ENCODE assay signal across 9 cellular contexts in the genomic region with DNA sequence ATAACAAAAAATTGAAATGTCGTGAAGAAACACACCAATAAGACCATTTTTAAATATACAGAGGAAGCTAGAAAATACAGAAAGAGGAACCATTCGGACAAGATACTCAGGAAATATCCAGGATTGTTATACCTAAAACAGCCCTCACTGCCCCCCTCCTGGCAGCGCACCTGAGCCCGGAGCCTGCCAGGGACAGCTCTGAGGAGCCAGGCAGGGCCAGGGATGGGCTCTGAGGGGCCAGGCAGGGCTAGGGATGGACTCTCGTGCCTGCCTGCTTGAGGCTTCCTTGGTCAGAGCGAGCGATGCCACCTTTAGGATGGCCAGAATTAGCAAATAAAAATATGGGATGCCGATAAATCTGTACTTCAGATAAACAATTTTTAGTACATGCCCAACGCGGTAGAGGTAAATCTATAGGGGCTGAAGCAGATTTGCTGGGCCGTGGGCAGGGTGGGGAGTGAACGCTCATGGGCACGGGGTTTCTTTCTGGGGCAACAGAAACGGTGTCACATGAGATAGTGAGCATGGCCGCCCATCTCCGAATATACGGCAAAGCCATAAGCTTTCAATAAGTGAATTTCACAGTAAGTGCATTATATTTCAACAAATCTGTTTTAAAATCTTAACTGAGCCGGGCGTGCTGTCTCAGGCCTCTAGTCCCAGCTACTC. TPM values are rescaled to one million over a fixed set of nuclear protein-coding genes. Genes with fewer than 3 reads are reported as not detected.
DNase-seq lines count a peak whose midpoint lies in the region; ATAC-seq, FAIRE-seq and TF ChIP-seq lines count a peak whose summit lies in the region.
"Had no signal": no experiment of that assay in that cellular context is flagged by ENCODE, and none has a peak within 500 bp of the region (broad histone marks: within the 10 kb centered on the region; RNA-seq: fewer than 3 reads in every experiment).

No MANE protein-coding gene starts in this region.

- peaks cover 30% of the 10 kb centered on the region for H3K4me1 Mint-ChIP-seq in activated CD8-positive, alpha-beta T cell treated with anti-CD3 and anti-CD28 coated beads for 36 hours (ENCODE audit: low read depth)

- H3K36me3 ChIP-seq in SK-N-SH (replicated peaks in 1 of 2; ENCODE audit: control insufficient read depth in 1 of 2, insufficient read depth in 2 of 2, low read length in 1 of 2) (no peaks in the 10 kb centered on the region), iPS-18a (ENCODE audit: control insufficient read depth, low read depth, low read length) (no peaks in the 10 kb centered on the region)

- TF ChIP-seq CTCF in SK-N-SH (IDR thresholded peaks at IDR 0.05), result no peak
- no peak for TF ChIP-seq CTCF in activated CD8-positive, alpha-beta T cell treated with anti-CD3 and anti-CD28 coated beads for 36 hours (IDR thresholded peaks at IDR 0.05)

- H3K36me3 Mint-ChIP-seq in activated CD8-positive, alpha-beta T cell treated with anti-CD3 and anti-CD28 coated beads for 36 hours (ENCODE audit: low read depth), result peaks cover 7% of the 10 kb centered on the region

- intact Hi-C loops in activated CD8-positive, alpha-beta T cell treated with anti-CD3 and anti-CD28 coated beads for 36 hours (cut with micrococcal nuclease), result no loop called here

- CTCF ChIA-PET in SK-N-SH (lab: Yijun Ruan, JAX), result interaction anchor here (0.9 to 2.2 kb wide), 8 partner anchors 8 to 57 kb away, joined by 3 to 9 read pairs (median 4); partner anchors contain the start of gene CSNK1D
- CTCF ChIA-PET in activated CD8-positive, alpha-beta T cell treated with anti-CD3 and anti-CD28 coated beads for 36 hours (lab: Charles Lee), result interaction anchor here (1.1 to 1.6 kb wide), 6 partner anchors 24 to 261 kb away, joined by 3 to 5 read pairs (median 4); no protein-coding TSS in a partner anchor

- DNase-seq in SK-N-SH (no peak), substantia nigra (lab: John Stamatoyannopoulos, UW) (no peak), HTR-8/SVneo (ENCODE audit: insufficient read length, low spot score) (no peak), EL (no peak)
- no peak for DNase-seq in activated CD8-positive, alpha-beta T cell treated with anti-CD3 and anti-CD28 coated beads for 36 hours
- DNase-seq in activated CD8-positive, alpha-beta memory T cell treated with anti-CD3 and anti-CD28 coated beads for 24 hours, result no peak

- H3K4me2 ChIP-seq in SK-N-SH, result peak overlapping the region; percentile 98

- TF ChIP-seq RAD21 in SK-N-SH (IDR thresholded peaks at IDR 0.05; ENCODE audit: low read length), result no peak

- peak overlapping the region; percentile 79 for H3K27ac Mint-ChIP-seq in activated CD8-positive, alpha-beta T cell treated with anti-CD3 and anti-CD28 coated beads for 36 hours

- peak overlapping the region; percentile 71 for H3K4me3 Mint-ChIP-seq in activated CD8-positive, alpha-beta T cell treated with anti-CD3 and anti-CD28 coated beads for 36 hours

- H3K9me2 ChIP-seq in SK-N-SH, result no peaks in the 10 kb centered on the region

- no peak for ATAC-seq in SK-N-SH treated with all-trans-retinoic acid at 6 μM for 48 hours
- ATAC-seq in activated CD8-positive, alpha-beta T cell treated with anti-CD3 and anti-CD28 coated beads for 36 hours, result no peak

- FAIRE-seq in HTR-8/SVneo (lab: Jason Lieb, UNC), result no peak
- FAIRE-seq: A204.1 had no signal

- POLR2A ChIA-PET in SK-N-SH (lab: Yijun Ruan, JAX), result interaction anchor here (0.9 to 3.2 kb wide), 7 partner anchors 8 to 50 kb away, joined by 3 to 48 read pairs (median 7); partner anchors contain the start of gene CSNK1D
- POLR2A ChIA-PET in activated CD8-positive, alpha-beta T cell treated with anti-CD3 and anti-CD28 coated beads for 36 hours (lab: Charles Lee), result interaction anchor here (0.6 to 2.2 kb wide), 22 partner anchors 9 to 165 kb away, joined by 3 to 12 read pairs (median 4); partner anchors contain the start of genes CD7, CSNK1D and SLC16A3

- H3K4me1 ChIP-seq in SK-N-SH (ENCODE audit: control insufficient read depth in 1 of 2, insufficient read depth in 2 of 2, low read depth in 1 of 2, low read length in 1 of 2) (peaks cover 15% of the 10 kb centered on the region in 2 experiments; a peak in 2 of 4 replicates), iPS-18a (ENCODE audit: control insufficient read depth, low read depth, low read length) (no peaks in the 10 kb centered on the region)

- H3K9me3 Mint-ChIP-seq in activated CD8-positive, alpha-beta T cell treated with anti-CD3 and anti-CD28 coated beads for 36 hours, result no peaks in the 10 kb centered on the region

- H3K4me3 ChIP-seq in SK-N-SH (ENCODE audit: low read depth in 2 of 2, low read length in 1 of 2) (peak overlapping the region; percentile 75 to 95), iPS-18a (ENCODE audit: low read length) (peak overlapping the region; percentile 75)

- peaks cover 37% of the 10 kb centered on the region for H3F3A ChIP-seq in SK-N-SH (replicated peaks; ENCODE audit: insufficient read depth)

- peaks cover 5% of the 10 kb centered on the region for H3K79me2 ChIP-seq in SK-N-SH (ENCODE audit: insufficient read depth)

- H3K9me3 ChIP-seq in SK-N-SH, result no peaks in the 10 kb centered on the region
- H3K9me3 ChIP-seq in iPS-18a (ENCODE audit: control insufficient read depth, low read depth, low read length), result no peaks in the 10 kb centered on the region

- H3K27me3 Mint-ChIP-seq in activated CD8-positive, alpha-beta T cell treated with anti-CD3 and anti-CD28 coated beads for 36 hours, result no peaks in the 10 kb centered on the region

- H3K9ac ChIP-seq in SK-N-SH, result peak overlapping the region; percentile 91
- peak overlapping the region; percentile 63 for H3K9ac ChIP-seq in iPS-18a (ENCODE audit: low read length)

- H3K27ac ChIP-seq in SK-N-SH (ENCODE audit: low read depth in 2 of 2, low read length in 1 of 2), result peak overlapping the region in 1 of 2 experiments; percentile 95; a peak in 2 of 4 replicates
- no peak overlapping the region for H3K27ac ChIP-seq in iPS-18a (ENCODE audit: low read length)
- H3K27ac ChIP-seq in substantia nigra (ENCODE audit: low read depth, low read length, poor library complexity, severe bottlenecking), result peak overlapping the region; percentile 99

- TF ChIP-seq EP300 in SK-N-SH (IDR thresholded peaks at IDR 0.05; ENCODE audit: borderline replicate concordance in 1 of 2, low read depth in 1 of 2, low read length in 1 of 2), result no peak

- H3K27me3 ChIP-seq in SK-N-SH (ENCODE audit: insufficient read depth), result no peaks in the 10 kb centered on the region
- H3K27me3 ChIP-seq in iPS-18a (ENCODE audit: control insufficient read depth, insufficient read depth, low read length), result peaks cover 19% of the 10 kb centered on the region

- H2AFZ ChIP-seq in SK-N-SH (ENCODE audit: low read depth), result peak overlapping the region; percentile 79; the same call in 1 of the 2 replicates

- WGBS in SK-N-SH (ENCODE audit: low lambda C conversion rate), result 72% methylated on average over 19 of the region's 19 CpGs

- no peaks in the 10 kb centered on the region for H4K20me1 ChIP-seq in SK-N-SH (ENCODE audit: insufficient read depth)

TF ChIP-seq in SK-N-SH, 30 proteins besides CTCF, POLR2A, EP300 and RAD21:
- TF ChIP-seq USF1 (IDR thresholded peaks at IDR 0.05; ENCODE audit: borderline replicate concordance, low read depth) (no peak), YY1 (IDR thresholded peaks at IDR 0.05; ENCODE audit: low read depth) (0 out of 2 replicates have a peak, but pooled peaks have one; percentile 4)

TF ChIP-seq in SK-N-SH treated with all-trans-retinoic acid at 6 μM for 48 hours, 23 proteins besides CTCF, POLR2A, EP300 and RAD21 (continues in another document):
- no peak for TF ChIP-seq ZNF70 (CRISPR knock-in tag; IDR thresholded peaks at IDR 0.05)
- no peak for TF ChIP-seq TCF4 (CRISPR knock-in tag; IDR thresholded peaks at IDR 0.05; ENCODE audit: borderline replicate concordance)
- no peak for TF ChIP-seq OSR1 (CRISPR knock-in tag; IDR thresholded peaks at IDR 0.05)
- no peak for TF ChIP-seq POU6F1 (CRISPR knock-in tag; IDR thresholded peaks at IDR 0.05; ENCODE audit: borderline replicate concordance, low read depth)
- TF ChIP-seq, protein P1, sequence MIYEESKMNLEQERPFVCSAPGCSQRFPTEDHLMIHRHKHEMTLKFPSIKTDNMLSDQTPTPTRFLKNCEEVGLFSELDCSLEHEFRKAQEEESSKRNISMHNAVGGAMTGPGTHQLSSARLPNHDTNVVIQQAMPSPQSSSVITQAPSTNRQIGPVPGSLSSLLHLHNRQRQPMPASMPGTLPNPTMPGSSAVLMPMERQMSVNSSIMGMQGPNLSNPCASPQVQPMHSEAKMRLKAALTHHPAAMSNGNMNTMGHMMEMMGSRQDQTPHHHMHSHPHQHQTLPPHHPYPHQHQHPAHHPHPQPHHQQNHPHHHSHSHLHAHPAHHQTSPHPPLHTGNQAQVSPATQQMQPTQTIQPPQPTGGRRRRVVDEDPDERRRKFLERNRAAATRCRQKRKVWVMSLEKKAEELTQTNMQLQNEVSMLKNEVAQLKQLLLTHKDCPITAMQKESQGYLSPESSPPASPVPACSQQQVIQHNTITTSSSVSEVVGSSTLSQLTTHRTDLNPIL (CRISPR knock-in tag; IDR thresholded peaks at IDR 0.05; ENCODE audit: low read depth), result no peak
- TF ChIP-seq ZFP3 (CRISPR knock-in tag; IDR thresholded peaks at IDR 0.05), result no peak

RNA-seq across cellular contexts. Expression of gene CSNK1D, which starts 18.2 kb away (rescaled TPM):
- polyA plus RNA-seq in SK-N-SH (2012; rRNA removed), result 133 and 216 TPM in 2 replicates
- 121 and 170 TPM in 2 replicates for polyA plus RNA-seq in SK-N-SH (2012; cell fraction: cytosol; rRNA removed)
- polyA plus RNA-seq in SK-N-SH (2012; cell fraction: nucleus; rRNA removed), result 670 and 707 TPM in 2 replicates
- 10 to 100 TPM; 90.6 to 97.0 TPM for total RNA-seq in activated CD8-positive, alpha-beta T cell treated with anti-CD3 and anti-CD28 coated beads for 36 hours

RNA-seq across cellular contexts. Expression of gene CD7, which starts 25.7 kb away (rescaled TPM):
- polyA plus RNA-seq in SK-N-SH (2012; rRNA removed), result 0.07 TPM in 1 of 2 replicates, not detected in the other
- 0.16 TPM in 1 of 2 replicates, not detected in the other for polyA plus RNA-seq in SK-N-SH (2012; cell fraction: cytosol; rRNA removed)
- not detected in 2 replicates for polyA plus RNA-seq in SK-N-SH (2012; cell fraction: nucleus; rRNA removed)
- 100 to 1,000 TPM; 289 to 292 TPM for total RNA-seq in activated CD8-positive, alpha-beta T cell treated with anti-CD3 and anti-CD28 coated beads for 36 hours

RNA-seq across cellular contexts. Expression of gene SECTM1, which starts 41.9 kb away (rescaled TPM):
- polyA plus RNA-seq in SK-N-SH (2012; rRNA removed), result 2.1 and 3.8 TPM in 2 replicates
- polyA plus RNA-seq in SK-N-SH (2012; cell fraction: cytosol; rRNA removed), result 0.82 and 1.6 TPM in 2 replicates
- polyA plus RNA-seq in SK-N-SH (2012; cell fraction: nucleus; rRNA removed), result 1.3 and 1.4 TPM in 2 replicates
- total RNA-seq in activated CD8-positive, alpha-beta T cell treated with anti-CD3 and anti-CD28 coated beads for 36 hours, result under 1 TPM; 0.45 to 0.50 TPM
